ENCODE assay signal across 8 cellular contexts in genomic region chr19:39407394-39407643, GRCh38. TPM values are rescaled to one million over a fixed set of nuclear protein-coding genes. Genes with fewer than 3 reads are reported as not detected.
DNase-seq lines count a peak whose midpoint lies in the region; ATAC-seq, FAIRE-seq and TF ChIP-seq lines count a peak whose summit lies in the region.

No MANE protein-coding gene starts in this region.

- H3K36me3 Mint-ChIP-seq in activated CD4-positive, alpha-beta T cell treated with anti-CD3 and anti-CD28 coated beads for 36 hours (ENCODE audit: low read depth) = peaks cover 34% of the 10 kb centered on the region

- DNase-seq in activated CD4-positive, alpha-beta T cell treated with anti-CD3 and anti-CD28 coated beads for 36 hours = no peak
- no peak for DNase-seq in activated CD4-positive, alpha-beta T cell treated with anti-CD3 and anti-CD28 coated beads for 48 hours
- DNase-seq in ascending aorta (ENCODE audit: low spot score in 2 of 2) = peak in 1 of 2 donors; percentile 83
- DNase-seq in HepG2 (ENCODE audit: low spot score) = no peak
- no peak for DNase-seq in thoracic aorta (ENCODE audit: low spot score)
- no peak for DNase-seq in AML-193 (lab: John Stamatoyannopoulos, UW)

- no peak for TF ChIP-seq POLR2A in HepG2 (IDR thresholded peaks at IDR 0.05; ENCODE audit: insufficient read depth in 1 of 2, low read depth in 2 of 2, low read length in 2 of 2)

- H3K36me3 ChIP-seq in ascending aorta (peaks cover 18 to 28% of the 10 kb centered on the region in 2 donors), HepG2 (replicated peaks in 1 of 2; ENCODE audit: control insufficient read depth in 1 of 2, insufficient read depth in 2 of 2, low read length in 2 of 2) (peaks cover 0 to 3% of the 10 kb centered on the region in 2 experiments; a peak in 1 of 5 replicates), thoracic aorta (peaks cover 20% of the 10 kb centered on the region)

- CTCF ChIA-PET in activated CD4-positive, alpha-beta T cell treated with anti-CD3 and anti-CD28 coated beads for 36 hours (lab: Charles Lee) = interaction anchor here (4.6 to 5.9 kb wide), 2 partner anchors 10 to 16 kb away, joined by 21 to 34 read pairs; partner anchors contain the start of genes MED29 and PAF1
- CTCF ChIA-PET in HepG2 (lab: Yijun Ruan, JAX; ENCODE audit: low intra/inter-chr PET ratio, low total read pairs) = no interaction called here

- H3K27ac ChIP-seq in ascending aorta = peak overlapping the region; percentile 100
- H3K27ac ChIP-seq in HepG2 (ENCODE audit: extremely low read length, insufficient read depth, low read length) = peak overlapping the region; percentile 86
- peak overlapping the region; percentile 100 for H3K27ac ChIP-seq in thoracic aorta

- peak overlapping the region; percentile 87 for H3K4me2 ChIP-seq in HepG2 (ENCODE audit: low read depth, low read length)

- TF ChIP-seq RAD21 in HepG2 (CRISPR knock-in tag; IDR thresholded peaks at IDR 0.05) = no peak

- in situ Hi-C loops in HepG2 (cut with HindIII; ENCODE audit: extremely low pct_ligation_motif_present, low pct_unique_long_range_greater_than_20kb) = no loop called here

- intact Hi-C loops in activated CD4-positive, alpha-beta T cell treated with anti-CD3 and anti-CD28 coated beads for 36 hours (cut with DNase I, micrococcal nuclease) = loop anchor here in 1 of 2 experiments (10.0 kb wide), 1 partner anchor 1207 kb away; no protein-coding TSS in a partner anchor
- intact Hi-C loops in ascending aorta (cut with DNase I) = loop anchor here (10.0 kb wide), 2 partner anchors 753 to 1307 kb away; partner anchors contain the start of genes COQ8B and ITPKC
- intact Hi-C loops in HepG2 (cut with micrococcal nuclease; ENCODE audit: unreplicated experiment) = no loop called here

- peaks cover 45% of the 10 kb centered on the region for H3K4me1 Mint-ChIP-seq in activated CD4-positive, alpha-beta T cell treated with anti-CD3 and anti-CD28 coated beads for 36 hours

- H3K9ac ChIP-seq in HepG2 (ENCODE audit: insufficient read depth, low read depth, low read length) = peak overlapping the region; percentile 92

- peak overlapping the region; percentile 97 to 98 for H3K4me3 ChIP-seq in ascending aorta
- peak overlapping the region; percentile 97 to 98 (median 97) for H3K4me3 ChIP-seq in HepG2 (replicated peaks in 1 of 3; ENCODE audit: insufficient read depth in 1 of 3, low read depth in 2 of 3, low read length in 3 of 3)
- peak overlapping the region; percentile 94 for H3K4me3 ChIP-seq in thoracic aorta

- no peaks in the 10 kb centered on the region for H3K9me3 ChIP-seq in ascending aorta
- H3K9me3 ChIP-seq in HepG2 (ENCODE audit: low read length) = no peaks in the 10 kb centered on the region
- no peaks in the 10 kb centered on the region for H3K9me3 ChIP-seq in thoracic aorta

- no peak for FAIRE-seq in HepG2 (lab: Jason Lieb, UNC)

- peaks cover 20% of the 10 kb centered on the region; the same call in 1 of the 2 replicates for H4K20me1 ChIP-seq in HepG2 (ENCODE audit: insufficient read depth, low read length)

- 2% methylated on average over 9 of the region's 14 CpGs for WGBS in HepG2 (ENCODE audit: low lambda C conversion rate)

- no peak for ATAC-seq in activated CD4-positive, alpha-beta T cell treated with anti-CD3 and anti-CD28 coated beads for 36 hours
- ATAC-seq in HepG2 = no peak
- no peak for ATAC-seq in thoracic aorta (ENCODE audit: insufficient number of reproducible peaks, low FRiP score, low read depth)
- ATAC-seq in HG02759 (IDR thresholded peaks at IDR 0.05; ENCODE audit: unreplicated experiment) = no peak
- no peak for ATAC-seq in GM19395 (IDR thresholded peaks at IDR 0.05; ENCODE audit: unreplicated experiment)

- TF ChIP-seq EP300 in HepG2 (IDR thresholded peaks at IDR 0.05; ENCODE audit: low read depth in 2 of 2, low read length in 2 of 2) (no peak), HepG2 (CRISPR knock-in tag; IDR thresholded peaks at IDR 0.05; ENCODE audit: borderline replicate concordance) (no peak)

- H3K79me2 ChIP-seq in HepG2 (ENCODE audit: insufficient read depth, low read length) = peaks cover 32% of the 10 kb centered on the region

- no peaks in the 10 kb centered on the region for H3K27me3 Mint-ChIP-seq in activated CD4-positive, alpha-beta T cell treated with anti-CD3 and anti-CD28 coated beads for 36 hours

- peak overlapping the region; percentile 73 for H3K4me3 Mint-ChIP-seq in activated CD4-positive, alpha-beta T cell treated with anti-CD3 and anti-CD28 coated beads for 36 hours

- POLR2A ChIA-PET in activated CD4-positive, alpha-beta T cell treated with anti-CD3 and anti-CD28 coated beads for 36 hours (lab: Charles Lee) = interaction anchor here (1.1 to 4.0 kb wide), 4 partner anchors 10 to 65 kb away, joined by 3 to 42 read pairs (median 11); partner anchors contain the start of genes MED29, PAF1, RPS16 and SAMD4B
- POLR2A ChIA-PET in HepG2 (lab: Yijun Ruan, JAX) = interaction anchor here (2.1 to 5.8 kb wide), 4 partner anchors 9 to 29 kb away, joined by 8 to 117 read pairs (median 29); partner anchors contain the start of genes MED29, PAF1 and RPS16

- TF ChIP-seq CTCF in ascending aorta (IDR thresholded peaks at IDR 0.05) (no peak), HepG2 (CRISPR knock-in tag; IDR thresholded peaks at IDR 0.05) (no peak), thoracic aorta (IDR thresholded peaks at IDR 0.05) (no peak)

- H3K27me3 ChIP-seq in ascending aorta (no peaks in the 10 kb centered on the region), HepG2 (ENCODE audit: control insufficient read depth in 1 of 2, insufficient read depth in 2 of 2, low read length in 2 of 2) (no peaks in the 10 kb centered on the region; a peak in 1 of 5 replicates), thoracic aorta (replicated peaks; ENCODE audit: insufficient read depth) (no peaks in the 10 kb centered on the region)

- H3K27ac Mint-ChIP-seq in activated CD4-positive, alpha-beta T cell treated with anti-CD3 and anti-CD28 coated beads for 36 hours = peak overlapping the region; percentile 96

- no TSS peak for BruUV-seq in HepG2 (replicated peaks; lab: Mats Ljungman, UMichigan)

- H3K9me3 Mint-ChIP-seq in activated CD4-positive, alpha-beta T cell treated with anti-CD3 and anti-CD28 coated beads for 36 hours (ENCODE audit: low read depth) = no peaks in the 10 kb centered on the region

- H2AFZ ChIP-seq in HepG2 (ENCODE audit: low read length) = no peak overlapping the region

- peaks cover 6 to 24% of the 10 kb centered on the region in 2 donors for H3K4me1 ChIP-seq in ascending aorta
- peaks cover 51% of the 10 kb centered on the region for H3K4me1 ChIP-seq in HepG2 (ENCODE audit: insufficient read depth, low read length)
- peaks cover 23 to 38% of the 10 kb centered on the region in 2 donors for H3K4me1 ChIP-seq in thoracic aorta (ENCODE audit: control insufficient read depth in 1 of 2, low read depth in 2 of 2)

RNA-seq across cellular contexts. Expression of gene ZFP36, which starts 0.7 kb away (rescaled TPM):
- total RNA-seq in activated CD4-positive, alpha-beta T cell treated with anti-CD3 and anti-CD28 coated beads for 36 hours = 10 to 100 TPM; 69.1 to 69.3 TPM
- total RNA-seq in ascending aorta (1,166 TPM), HepG2 (2016; rRNA removed; fragmentation: Illumina TruSeq; extraction: Trizol) (0.81 and 1.7 TPM in 2 replicates), thoracic aorta (100 to 1,000 TPM; 315 to 699 TPM)
- total RNA-seq in HepG2 (2016; cell fraction: cytosol; rRNA removed; fragmentation: Illumina TruSeq; extraction: Trizol; ENCODE audit: low read depth) = 1.2 and 1.4 TPM in 2 replicates
- total RNA-seq in HepG2 (2016; cell fraction: insoluble cytoplasmic fraction; rRNA removed; fragmentation: Illumina TruSeq; extraction: Trizol) = 0.52 and 1.3 TPM in 2 replicates
- total RNA-seq in HepG2 (2016; cell fraction: membrane; rRNA removed; fragmentation: Illumina TruSeq; extraction: Trizol) = 1.9 and 2.1 TPM in 2 replicates
- 1.1 and 2.6 TPM in 2 replicates for total RNA-seq in HepG2 (2016; cell fraction: nucleus; rRNA removed; fragmentation: Illumina TruSeq; extraction: Trizol)
- 1.4 and 2.1 TPM in 2 replicates for polyA plus RNA-seq in HepG2 (2011; rRNA removed)
- polyA plus RNA-seq in HepG2 (2011; cell fraction: cytosol; rRNA removed) = 2.1 TPM in 2 replicates
- 10.8 and 12.7 TPM in 2 replicates for polyA plus RNA-seq in HepG2 (2011; cell fraction: nucleus; rRNA removed)
- 9.4 and 10.6 TPM in 2 replicates for polyA plus RNA-seq in HepG2 (2012)
- polyA plus RNA-seq in HepG2 (2016; cell fraction: cytosol; fragmentation: Illumina TruSeq; extraction: Trizol; ENCODE audit: low read depth) = 1.1 and 1.3 TPM in 2 replicates
- 2.3 and 4.1 TPM in 2 replicates for polyA plus RNA-seq in HepG2 (2016; cell fraction: insoluble cytoplasmic fraction; fragmentation: Illumina TruSeq; extraction: Trizol; ENCODE audit: low read depth)
- 1.9 and 2.8 TPM in 2 replicates for polyA plus RNA-seq in HepG2 (2016; cell fraction: membrane; fragmentation: Illumina TruSeq; extraction: Trizol; ENCODE audit: low read depth)
- polyA plus RNA-seq in HepG2 (2016; cell fraction: nucleus; fragmentation: Illumina TruSeq; extraction: Trizol; ENCODE audit: insufficient read depth, low read depth) = 6.2 and 8.4 TPM in 2 replicates
- 4.1 and 5.5 TPM in 2 replicates for polyA minus RNA-seq in HepG2 (2011; rRNA and poly(A)+ RNA removed; ENCODE audit: low replicate concordance)
- 7.8 and 9.2 TPM in 2 replicates for polyA minus RNA-seq in HepG2 (2011; cell fraction: cytosol; rRNA and poly(A)+ RNA removed)
- 4.1 and 6.0 TPM in 2 replicates for polyA minus RNA-seq in HepG2 (2011; cell fraction: nucleus; rRNA and poly(A)+ RNA removed)

RNA-seq across cellular contexts. Expression of gene PLEKHG2, which starts 5.2 kb away (rescaled TPM):
- 10 to 100 TPM; 46.0 to 65.5 TPM for total RNA-seq in activated CD4-positive, alpha-beta T cell treated with anti-CD3 and anti-CD28 coated beads for 36 hours
- total RNA-seq in ascending aorta (52.9 TPM), HepG2 (2016; rRNA removed; fragmentation: Illumina TruSeq; extraction: Trizol) (3.6 and 5.2 TPM in 2 replicates), thoracic aorta (100 to 1,000 TPM in 1 of 2 donors, 10 to 100 TPM in 1; 76.0 to 112 TPM)
- total RNA-seq in HepG2 (2016; cell fraction: cytosol; rRNA removed; fragmentation: Illumina TruSeq; extraction: Trizol; ENCODE audit: low read depth) = 0.51 and 1.9 TPM in 2 replicates
- total RNA-seq in HepG2 (2016; cell fraction: insoluble cytoplasmic fraction; rRNA removed; fragmentation: Illumina TruSeq; extraction: Trizol) = 3.1 and 4.0 TPM in 2 replicates
- 2.0 and 3.5 TPM in 2 replicates for total RNA-seq in HepG2 (2016; cell fraction: membrane; rRNA removed; fragmentation: Illumina TruSeq; extraction: Trizol)
- 6.8 TPM in 2 replicates for total RNA-seq in HepG2 (2016; cell fraction: nucleus; rRNA removed; fragmentation: Illumina TruSeq; extraction: Trizol)
- 6.8 and 7.8 TPM in 2 replicates for polyA plus RNA-seq in HepG2 (2011; rRNA removed)
- polyA plus RNA-seq in HepG2 (2011; cell fraction: cytosol; rRNA removed) = 1.9 and 2.4 TPM in 2 replicates
- 30.6 and 32.3 TPM in 2 replicates for polyA plus RNA-seq in HepG2 (2011; cell fraction: nucleus; rRNA removed)
- 5.1 and 11.3 TPM in 2 replicates for polyA plus RNA-seq in HepG2 (2012)
- 0.75 and 1.5 TPM in 2 replicates for polyA plus RNA-seq in HepG2 (2016; cell fraction: cytosol; fragmentation: Illumina TruSeq; extraction: Trizol; ENCODE audit: low read depth)
- polyA plus RNA-seq in HepG2 (2016; cell fraction: insoluble cytoplasmic fraction; fragmentation: Illumina TruSeq; extraction: Trizol; ENCODE audit: low read depth) = 2.8 and 5.1 TPM in 2 replicates
- polyA plus RNA-seq in HepG2 (2016; cell fraction: membrane; fragmentation: Illumina TruSeq; extraction: Trizol; ENCODE audit: low read depth) = 2.6 and 3.5 TPM in 2 replicates
- polyA plus RNA-seq in HepG2 (2016; cell fraction: nucleus; fragmentation: Illumina TruSeq; extraction: Trizol; ENCODE audit: insufficient read depth, low read depth) = 17.4 and 28.3 TPM in 2 replicates
- 6.5 and 8.4 TPM in 2 replicates for polyA minus RNA-seq in HepG2 (2011; rRNA and poly(A)+ RNA removed; ENCODE audit: low replicate concordance)
- 6.3 and 8.3 TPM in 2 replicates for polyA minus RNA-seq in HepG2 (2011; cell fraction: cytosol; rRNA and poly(A)+ RNA removed)
- 18.9 and 20.1 TPM in 2 replicates for polyA minus RNA-seq in HepG2 (2011; cell fraction: nucleus; rRNA and poly(A)+ RNA removed)

RNA-seq across cellular contexts. Expression of gene MED29, which starts 16.1 kb away (rescaled TPM):
- total RNA-seq in activated CD4-positive, alpha-beta T cell treated with anti-CD3 and anti-CD28 coated beads for 36 hours = 10 to 100 TPM; 24.0 to 34.6 TPM
- total RNA-seq in ascending aorta (60.8 TPM), HepG2 (2016; rRNA removed; fragmentation: Illumina TruSeq; extraction: Trizol) (14.0 and 18.1 TPM in 2 replicates), thoracic aorta (10 to 100 TPM; 29.3 to 86.1 TPM)
- 3.3 and 3.4 TPM in 2 replicates for total RNA-seq in HepG2 (2016; cell fraction: cytosol; rRNA removed; fragmentation: Illumina TruSeq; extraction: Trizol; ENCODE audit: low read depth)
- 14.6 and 16.5 TPM in 2 replicates for total RNA-seq in HepG2 (2016; cell fraction: insoluble cytoplasmic fraction; rRNA removed; fragmentation: Illumina TruSeq; extraction: Trizol)
- total RNA-seq in HepG2 (2016; cell fraction: membrane; rRNA removed; fragmentation: Illumina TruSeq; extraction: Trizol) = 8.2 and 8.3 TPM in 2 replicates
- total RNA-seq in HepG2 (2016; cell fraction: nucleus; rRNA removed; fragmentation: Illumina TruSeq; extraction: Trizol) = 6.8 and 6.9 TPM in 2 replicates
- 19.7 and 23.7 TPM in 2 replicates for polyA plus RNA-seq in HepG2 (2011; rRNA removed)
- 23.2 and 27.9 TPM in 2 replicates for polyA plus RNA-seq in HepG2 (2011; cell fraction: cytosol; rRNA removed)
- 16.6 and 20.4 TPM in 2 replicates for polyA plus RNA-seq in HepG2 (2011; cell fraction: nucleus; rRNA removed)
- polyA plus RNA-seq in HepG2 (2012) = 12.2 and 13.4 TPM in 2 replicates
- polyA plus RNA-seq in HepG2 (2016; cell fraction: cytosol; fragmentation: Illumina TruSeq; extraction: Trizol; ENCODE audit: low read depth) = 3.1 TPM in 2 replicates
- polyA plus RNA-seq in HepG2 (2016; cell fraction: insoluble cytoplasmic fraction; fragmentation: Illumina TruSeq; extraction: Trizol; ENCODE audit: low read depth) = 18.4 and 20.3 TPM in 2 replicates
- 6.3 and 7.9 TPM in 2 replicates for polyA plus RNA-seq in HepG2 (2016; cell fraction: membrane; fragmentation: Illumina TruSeq; extraction: Trizol; ENCODE audit: low read depth)
- polyA plus RNA-seq in HepG2 (2016; cell fraction: nucleus; fragmentation: Illumina TruSeq; extraction: Trizol; ENCODE audit: insufficient read depth, low read depth) = 14.1 and 15.8 TPM in 2 replicates
- 44.1 and 48.3 TPM in 2 replicates for polyA minus RNA-seq in HepG2 (2011; rRNA and poly(A)+ RNA removed; ENCODE audit: low replicate concordance)
- 10.6 and 11.3 TPM in 2 replicates for polyA minus RNA-seq in HepG2 (2011; cell fraction: cytosol; rRNA and poly(A)+ RNA removed)
- 10.1 and 13.1 TPM in 2 replicates for polyA minus RNA-seq in HepG2 (2011; cell fraction: nucleus; rRNA and poly(A)+ RNA removed)

RNA-seq across cellular contexts. Expression of gene PAF1, which starts 16.4 kb away (rescaled TPM):
- 10 to 100 TPM; 40.4 to 54.2 TPM for total RNA-seq in activated CD4-positive, alpha-beta T cell treated with anti-CD3 and anti-CD28 coated beads for 36 hours
- total RNA-seq in ascending aorta (12.7 TPM), HepG2 (2016; rRNA removed; fragmentation: Illumina TruSeq; extraction: Trizol) (30.2 and 31.0 TPM in 2 replicates), thoracic aorta (10 to 100 TPM; 25.7 to 34.5 TPM)
- 4.3 and 4.6 TPM in 2 replicates for total RNA-seq in HepG2 (2016; cell fraction: cytosol; rRNA removed; fragmentation: Illumina TruSeq; extraction: Trizol; ENCODE audit: low read depth)
- total RNA-seq in HepG2 (2016; cell fraction: insoluble cytoplasmic fraction; rRNA removed; fragmentation: Illumina TruSeq; extraction: Trizol) = 25.2 and 33.6 TPM in 2 replicates
- 7.2 and 8.9 TPM in 2 replicates for total RNA-seq in HepG2 (2016; cell fraction: membrane; rRNA removed; fragmentation: Illumina TruSeq; extraction: Trizol)
- total RNA-seq in HepG2 (2016; cell fraction: nucleus; rRNA removed; fragmentation: Illumina TruSeq; extraction: Trizol) = 17.1 and 20.6 TPM in 2 replicates
- 30.3 and 31.1 TPM in 2 replicates for polyA plus RNA-seq in HepG2 (2011; rRNA removed)
- 23.2 and 28.5 TPM in 2 replicates for polyA plus RNA-seq in HepG2 (2011; cell fraction: cytosol; rRNA removed)
- 46.4 and 51.2 TPM in 2 replicates for polyA plus RNA-seq in HepG2 (2011; cell fraction: nucleus; rRNA removed)
- 31.0 and 32.0 TPM in 2 replicates for polyA plus RNA-seq in HepG2 (2012)
- polyA plus RNA-seq in HepG2 (2016; cell fraction: cytosol; fragmentation: Illumina TruSeq; extraction: Trizol; ENCODE audit: low read depth) = 4.2 and 4.5 TPM in 2 replicates
- polyA plus RNA-seq in HepG2 (2016; cell fraction: insoluble cytoplasmic fraction; fragmentation: Illumina TruSeq; extraction: Trizol; ENCODE audit: low read depth) = 45.7 and 53.2 TPM in 2 replicates
- polyA plus RNA-seq in HepG2 (2016; cell fraction: membrane; fragmentation: Illumina TruSeq; extraction: Trizol; ENCODE audit: low read depth) = 7.1 and 7.8 TPM in 2 replicates
- polyA plus RNA-seq in HepG2 (2016; cell fraction: nucleus; fragmentation: Illumina TruSeq; extraction: Trizol; ENCODE audit: insufficient read depth, low read depth) = 51.5 and 52.7 TPM in 2 replicates
- polyA minus RNA-seq in HepG2 (2011; rRNA and poly(A)+ RNA removed; ENCODE audit: low replicate concordance) = 32.5 and 51.4 TPM in 2 replicates
- 17.1 and 19.9 TPM in 2 replicates for polyA minus RNA-seq in HepG2 (2011; cell fraction: cytosol; rRNA and poly(A)+ RNA removed)
- 30.1 and 33.9 TPM in 2 replicates for polyA minus RNA-seq in HepG2 (2011; cell fraction: nucleus; rRNA and poly(A)+ RNA removed)

RNA-seq across cellular contexts. Expression of gene RPS16, which starts 28.4 kb away (rescaled TPM):
- total RNA-seq in activated CD4-positive, alpha-beta T cell treated with anti-CD3 and anti-CD28 coated beads for 36 hours = 1,000 to 10,000 TPM; 3,146 to 3,331 TPM
- total RNA-seq in ascending aorta (1,453 TPM), HepG2 (2016; rRNA removed; fragmentation: Illumina TruSeq; extraction: Trizol) (488 and 790 TPM in 2 replicates), thoracic aorta (100 to 1,000 TPM; 716 to 775 TPM)
- total RNA-seq in HepG2 (2016; cell fraction: cytosol; rRNA removed; fragmentation: Illumina TruSeq; extraction: Trizol; ENCODE audit: low read depth) = 875 and 1,100 TPM in 2 replicates
- total RNA-seq in HepG2 (2016; cell fraction: insoluble cytoplasmic fraction; rRNA removed; fragmentation: Illumina TruSeq; extraction: Trizol) = 524 and 648 TPM in 2 replicates
- 1,389 and 1,434 TPM in 2 replicates for total RNA-seq in HepG2 (2016; cell fraction: membrane; rRNA removed; fragmentation: Illumina TruSeq; extraction: Trizol)
- 216 and 289 TPM in 2 replicates for total RNA-seq in HepG2 (2016; cell fraction: nucleus; rRNA removed; fragmentation: Illumina TruSeq; extraction: Trizol)
- 2,583 and 2,596 TPM in 2 replicates for polyA plus RNA-seq in HepG2 (2011; rRNA removed)
- polyA plus RNA-seq in HepG2 (2011; cell fraction: cytosol; rRNA removed) = 6,196 and 9,335 TPM in 2 replicates
- polyA plus RNA-seq in HepG2 (2011; cell fraction: nucleus; rRNA removed) = 2,074 and 2,083 TPM in 2 replicates
- polyA plus RNA-seq in HepG2 (2012) = 3,042 and 3,601 TPM in 2 replicates
- 3,994 and 4,562 TPM in 2 replicates for polyA plus RNA-seq in HepG2 (2016; cell fraction: cytosol; fragmentation: Illumina TruSeq; extraction: Trizol; ENCODE audit: low read depth)
- polyA plus RNA-seq in HepG2 (2016; cell fraction: insoluble cytoplasmic fraction; fragmentation: Illumina TruSeq; extraction: Trizol; ENCODE audit: low read depth) = 2,744 and 2,812 TPM in 2 replicates
- 5,655 and 5,989 TPM in 2 replicates for polyA plus RNA-seq in HepG2 (2016; cell fraction: membrane; fragmentation: Illumina TruSeq; extraction: Trizol; ENCODE audit: low read depth)
- polyA plus RNA-seq in HepG2 (2016; cell fraction: nucleus; fragmentation: Illumina TruSeq; extraction: Trizol; ENCODE audit: insufficient read depth, low read depth) = 1,642 and 1,701 TPM in 2 replicates
- polyA minus RNA-seq in HepG2 (2011; rRNA and poly(A)+ RNA removed; ENCODE audit: low replicate concordance) = 2,434 and 2,985 TPM in 2 replicates
- 1,333 and 1,373 TPM in 2 replicates for polyA minus RNA-seq in HepG2 (2011; cell fraction: cytosol; rRNA and poly(A)+ RNA removed)
- 311 and 415 TPM in 2 replicates for polyA minus RNA-seq in HepG2 (2011; cell fraction: nucleus; rRNA and poly(A)+ RNA removed)

Comparison
In these comparisons a context has a peak if more than half of its experiments do, and no peak if none do; other contexts are left out.
1. RNA of gene ZFP36, which starts 0.7 kb away (total RNA-seq): 1,166 TPM in ascending aorta (single experiment), 315 to 699 TPM in thoracic aorta and 69.1 to 69.3 TPM in activated CD4-positive, alpha-beta T cell treated with anti-CD3 and anti-CD28 coated beads for 36 hours; 0.52 to 2.6 TPM in HepG2; every median in the first group is over 10 times any median in the second.
2. Peak in every context shown above with its lines, with median percentiles within 50 percentile points of each other: H3K27ac ChIP-seq and H3K4me3 ChIP-seq.